ENCODE assay signal across 16 cellular contexts in the genomic region with DNA sequence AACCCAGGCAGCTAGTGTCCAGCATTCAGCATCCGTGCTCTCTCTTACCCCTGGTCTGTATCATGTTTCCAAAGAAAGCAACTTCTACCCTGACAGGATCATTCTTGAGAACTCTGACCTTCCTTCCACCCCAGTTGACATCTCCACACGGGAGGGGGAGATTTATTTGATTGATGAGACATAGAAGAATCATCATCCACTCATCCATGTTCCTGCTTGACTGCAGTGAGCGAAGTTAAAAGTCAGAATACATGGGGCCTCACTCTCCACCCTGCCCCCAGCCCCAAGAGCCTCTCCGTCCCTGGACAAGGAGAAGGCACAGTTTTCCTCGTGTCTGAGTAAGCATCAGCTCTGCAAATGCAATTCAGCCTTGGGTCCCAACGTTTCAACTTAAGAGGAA.
"Had no signal": no experiment of that assay in that cellular context is flagged by ENCODE, and none has a peak within 500 bp of the region (broad histone marks: within the 10 kb centered on the region; RNA-seq: fewer than 3 reads in every experiment).

No MANE protein-coding gene starts in this region.

- H3K9me3 Mint-ChIP-seq: activated CD4-positive, alpha-beta T cell treated with anti-CD3 and anti-CD28 coated beads, Interleukin-2, amount 10 ng/mL, durations not matched to agents 7 days and 5 days; activated T-helper 1 cell treated with anti-CD3 and anti-CD28 coated beads, Interleukin-12 subunit alpha, Interleukin-12 subunit beta, Interleukin-2, Interleukin-4 antibody, amounts not matched to agents 30 ng/mL and 10 ng/mL and 1 ng/mL, durations not matched to agents 14 hours and 24 hours and 36 hours; natural killer cell treated with Interleukin-12 subunit alpha and Interleukin-12 subunit beta and Interleukin-15 and Interleukin-18, amount 100 ng/mL, for 72 hours had no signal

- DNase-seq: activated B cell treated with CpG ODN at 0.5 μM for 24 hours; activated CD4-positive, alpha-beta T cell treated with anti-CD3 and anti-CD28 coated beads, Interleukin-2, amount 10 ng/mL, durations not matched to agents 7 days and 5 days; activated CD8-positive, alpha-beta memory T cell treated with anti-CD3 and anti-CD28 coated beads for 24 hours; activated naive CD8-positive, alpha-beta T cell treated with anti-CD3 and anti-CD28 coated beads, Interleukin-2, amount 10 ng/mL, durations not matched to agents 7 days and 5 days; aorta; erythroblast; mesendoderm; occipital lobe; stomach; T-helper 17 cell; testis; upper lobe of right lung had no signal

- H3K4me3 ChIP-seq: breast epithelium, stomach, testis, upper lobe of right lung had no signal

- H3K27ac Mint-ChIP-seq: activated B cell treated with CpG ODN at 0.5 μM for 24 hours; activated CD4-positive, alpha-beta T cell treated with anti-CD3 and anti-CD28 coated beads, Interleukin-2, amount 10 ng/mL, durations not matched to agents 7 days and 5 days; activated naive CD8-positive, alpha-beta T cell treated with anti-CD3 and anti-CD28 coated beads, Interleukin-2, amount 10 ng/mL, durations not matched to agents 7 days and 5 days; activated T-helper 1 cell treated with anti-CD3 and anti-CD28 coated beads, Interleukin-12 subunit alpha, Interleukin-12 subunit beta, Interleukin-2, Interleukin-4 antibody, amounts not matched to agents 30 ng/mL and 10 ng/mL and 1 ng/mL, durations not matched to agents 14 hours and 24 hours and 36 hours; natural killer cell treated with Interleukin-12 subunit alpha and Interleukin-12 subunit beta and Interleukin-15 and Interleukin-18, amount 100 ng/mL, for 72 hours; T-helper 17 cell had no signal

- H3K36me3 Mint-ChIP-seq: natural killer cell treated with Interleukin-12 subunit alpha and Interleukin-12 subunit beta and Interleukin-15 and Interleukin-18, amount 100 ng/mL, for 72 hours had no signal

- ATAC-seq: natural killer cell treated with Interleukin-12 subunit alpha and Interleukin-12 subunit beta and Interleukin-15 and Interleukin-18, amount 100 ng/mL, for 72 hours; sciatic nerve; T-helper 17 cell; upper lobe of right lung had no signal

- H3K4me3 Mint-ChIP-seq: activated B cell treated with CpG ODN at 0.5 μM for 24 hours; activated CD4-positive, alpha-beta T cell treated with anti-CD3 and anti-CD28 coated beads, Interleukin-2, amount 10 ng/mL, durations not matched to agents 7 days and 5 days; activated naive CD8-positive, alpha-beta T cell treated with anti-CD3 and anti-CD28 coated beads, Interleukin-2, amount 10 ng/mL, durations not matched to agents 7 days and 5 days; activated T-helper 1 cell treated with anti-CD3 and anti-CD28 coated beads, Interleukin-12 subunit alpha, Interleukin-12 subunit beta, Interleukin-2, Interleukin-4 antibody, amounts not matched to agents 30 ng/mL and 10 ng/mL and 1 ng/mL, durations not matched to agents 14 hours and 24 hours and 36 hours; natural killer cell treated with Interleukin-12 subunit alpha and Interleukin-12 subunit beta and Interleukin-15 and Interleukin-18, amount 100 ng/mL, for 72 hours; T-helper 17 cell had no signal

- H3K4me1 Mint-ChIP-seq: activated B cell treated with CpG ODN at 0.5 μM for 24 hours, T-helper 17 cell had no signal
